35 cellular contexts compared by ENCODE assay signal in genomic region chr3:171072432-171072831, GRCh38. TPM values are rescaled to one million over a fixed set of nuclear protein-coding genes. Genes with fewer than 3 reads are reported as not detected.
"Had no signal": no experiment of that assay in that cellular context is flagged by ENCODE, and none has a peak within 500 bp of the region (broad histone marks: within the 10 kb centered on the region; RNA-seq: fewer than 3 reads in every experiment).

No MANE protein-coding gene starts in this region.

- H3K4me3 ChIP-seq: right lobe of liver, thyroid gland, upper lobe of right lung had no signal

- H3K36me3 ChIP-seq: right lobe of liver, thyroid gland had no signal

- H3K27me3 Mint-ChIP-seq: activated CD4-positive, alpha-beta T cell treated with anti-CD3 and anti-CD28 coated beads, Interleukin-2, amount 10 ng/mL, durations not matched to agents 7 days and 5 days; activated CD8-positive, alpha-beta T cell treated with anti-CD3 and anti-CD28 coated beads for 36 hours; activated T-helper 17 cell treated with anti-CD3 and anti-CD28 coated beads, Interleukin-2, amount 50 U/mL, for 72 hours; stimulated activated memory B cell treated with anti-CD40 and anti-IgM and Interleukin-4, amounts not matched to agents 10 μg/mL and 1 μg/mL and 100 μg/mL, for 72 hours; stimulated activated naive CD8-positive, alpha-beta T cell treated with anti-CD3 and anti-CD28 coated beads, Interleukin-15, amount 100 ng/mL, for 72 hours had no signal

- ATAC-seq: activated CD8-positive, alpha-beta T cell treated with anti-CD3 and anti-CD28 coated beads for 36 hours; activated T-cell treated with anti-CD3 and anti-CD28 coated beads, Interleukin-2, amount 50 U/mL, for 4 hours; activated T-helper 17 cell treated with anti-CD3 and anti-CD28 coated beads, Interleukin-2, amount 50 U/mL, for 72 hours; esophagus mucosa; left cardiac atrium; right lobe of liver; stimulated activated memory B cell treated with anti-CD40 and anti-IgM and Interleukin-4, amounts not matched to agents 10 μg/mL and 1 μg/mL and 100 μg/mL, for 72 hours; stimulated activated naive CD8-positive, alpha-beta T cell treated with anti-CD3 and anti-CD28 coated beads, Interleukin-15, amount 100 ng/mL, for 72 hours; upper lobe of right lung; WTC11 had no signal

- DNase-seq: activated CD4-positive, alpha-beta T cell treated with anti-CD3 and anti-CD28 coated beads for 1 hour; activated CD4-positive, alpha-beta T cell treated with anti-CD3 and anti-CD28 coated beads, Interleukin-2, amount 10 ng/mL, durations not matched to agents 7 days and 5 days; activated CD8-positive, alpha-beta T cell treated with anti-CD3 and anti-CD28 coated beads for 36 hours; activated gamma-delta T cell treated with Interleukin-2 at 50 U/mL for 16 hours; activated naive CD4-positive, alpha-beta T cell treated with anti-CD3 and anti-CD28 coated beads, Interleukin-2, amount 50 U/mL, for 16 hours; activated T-cell treated with anti-CD3 and anti-CD28 coated beads, Interleukin-2, amount 50 U/mL, for 4 hours; amniotic stem cell; brain microvascular endothelial cell; caudate nucleus; cortex of kidney; endodermal cell; foreskin fibroblast; head of caudate nucleus; hippocampal formation; left cardiac atrium; mammary epithelial cell; right lobe of liver; stimulated activated CD4-positive, alpha-beta T cell treated with anti-CD3 and anti-CD28 coated beads, Interleukin-12 subunit alpha, Interleukin-12 subunit beta, amount 100 ng/mL, for 4 hours; stimulated activated CD4-positive, alpha-beta T cell treated with anti-CD3 and anti-CD28 coated beads, Interleukin-4, amount 100 ng/mL, for 24 hours; stimulated activated naive CD8-positive, alpha-beta T cell treated with anti-CD3 and anti-CD28 coated beads, Interleukin-15, amount 100 ng/mL, for 72 hours; substantia nigra; thyroid gland; upper lobe of right lung had no signal

- H3K27ac Mint-ChIP-seq: activated CD4-positive, alpha-beta T cell treated with anti-CD3 and anti-CD28 coated beads, Interleukin-2, amount 10 ng/mL, durations not matched to agents 7 days and 5 days; activated CD8-positive, alpha-beta T cell treated with anti-CD3 and anti-CD28 coated beads for 36 hours; activated T-helper 17 cell treated with anti-CD3 and anti-CD28 coated beads, Interleukin-2, amount 50 U/mL, for 72 hours; endodermal cell; nephron; stimulated activated memory B cell treated with anti-CD40 and anti-IgM and Interleukin-4, amounts not matched to agents 10 μg/mL and 1 μg/mL and 100 μg/mL, for 72 hours; stimulated activated naive CD8-positive, alpha-beta T cell treated with anti-CD3 and anti-CD28 coated beads, Interleukin-15, amount 100 ng/mL, for 72 hours; WTC11 had no signal

- H3K36me3 Mint-ChIP-seq: stimulated activated memory B cell treated with anti-CD40 and anti-IgM and Interleukin-4, amounts not matched to agents 10 μg/mL and 1 μg/mL and 100 μg/mL, for 72 hours had no signal

- H3K27ac ChIP-seq: brain microvascular endothelial cell, right lobe of liver, thyroid gland, upper lobe of right lung had no signal

- H3K4me1 Mint-ChIP-seq: activated CD4-positive, alpha-beta T cell treated with anti-CD3 and anti-CD28 coated beads, Interleukin-2, amount 10 ng/mL, durations not matched to agents 7 days and 5 days; endodermal cell; nephron; stimulated activated memory B cell treated with anti-CD40 and anti-IgM and Interleukin-4, amounts not matched to agents 10 μg/mL and 1 μg/mL and 100 μg/mL, for 72 hours; stimulated activated naive CD8-positive, alpha-beta T cell treated with anti-CD3 and anti-CD28 coated beads, Interleukin-15, amount 100 ng/mL, for 72 hours; WTC11 had no signal

- H3K27me3 ChIP-seq: brain microvascular endothelial cell, right lobe of liver, thyroid gland, upper lobe of right lung had no signal

- H3K9me3 ChIP-seq: right lobe of liver, thyroid gland, upper lobe of right lung had no signal

- H3K4me1 ChIP-seq: right lobe of liver, upper lobe of right lung had no signal

- H3K4me3 Mint-ChIP-seq: activated CD4-positive, alpha-beta T cell treated with anti-CD3 and anti-CD28 coated beads, Interleukin-2, amount 10 ng/mL, durations not matched to agents 7 days and 5 days; activated CD8-positive, alpha-beta T cell treated with anti-CD3 and anti-CD28 coated beads for 36 hours; activated T-cell treated with anti-CD3 and anti-CD28 coated beads, Interleukin-2, amount 50 U/mL, for 4 hours; activated T-helper 17 cell treated with anti-CD3 and anti-CD28 coated beads, Interleukin-2, amount 50 U/mL, for 72 hours; endodermal cell; nephron; stimulated activated memory B cell treated with anti-CD40 and anti-IgM and Interleukin-4, amounts not matched to agents 10 μg/mL and 1 μg/mL and 100 μg/mL, for 72 hours; stimulated activated naive CD8-positive, alpha-beta T cell treated with anti-CD3 and anti-CD28 coated beads, Interleukin-15, amount 100 ng/mL, for 72 hours; WTC11 had no signal

- FAIRE-seq: astrocyte, keratinocyte, TTC549 had no signal

- H3K9me3 Mint-ChIP-seq: activated CD4-positive, alpha-beta T cell treated with anti-CD3 and anti-CD28 coated beads, Interleukin-2, amount 10 ng/mL, durations not matched to agents 7 days and 5 days; activated CD8-positive, alpha-beta T cell treated with anti-CD3 and anti-CD28 coated beads for 36 hours; activated T-cell treated with anti-CD3 and anti-CD28 coated beads, Interleukin-2, amount 50 U/mL, for 4 hours; activated T-helper 17 cell treated with anti-CD3 and anti-CD28 coated beads, Interleukin-2, amount 50 U/mL, for 72 hours; endodermal cell; nephron; stimulated activated memory B cell treated with anti-CD40 and anti-IgM and Interleukin-4, amounts not matched to agents 10 μg/mL and 1 μg/mL and 100 μg/mL, for 72 hours; stimulated activated naive CD8-positive, alpha-beta T cell treated with anti-CD3 and anti-CD28 coated beads, Interleukin-15, amount 100 ng/mL, for 72 hours; WTC11 had no signal

RNA-seq across cellular contexts. Expression of gene SLC2A2, which starts 45.9 kb away (rescaled TPM):
- total RNA-seq: activated CD4-positive, alpha-beta T cell treated with anti-CD3 and anti-CD28 coated beads, Interleukin-2, amount 10 ng/mL, durations not matched to agents 7 days and 5 days; activated CD8-positive, alpha-beta T cell treated with anti-CD3 and anti-CD28 coated beads for 36 hours; activated T-helper 17 cell treated with anti-CD3 and anti-CD28 coated beads, Interleukin-2, amount 50 U/mL, for 72 hours; astrocyte; chondrocyte; esophagus mucosa; left cardiac atrium; mammary epithelial cell; osteocyte; posterior vena cava; skeletal muscle tissue; thyroid gland; upper lobe of right lung; WTC11 had no signal
- polyA plus RNA-seq: keratinocyte, mammary epithelial cell had no signal
